15 cellular contexts compared by ENCODE assay signal in genomic region chr4:6854098-6854744, GRCh38. TPM values are rescaled to one million over a fixed set of nuclear protein-coding genes. Genes with fewer than 3 reads are reported as not detected.
DNase-seq lines count a peak whose midpoint lies in the region; ATAC-seq, FAIRE-seq and TF ChIP-seq lines count a peak whose summit lies in the region.
"Had no signal": no experiment of that assay in that cellular context is flagged by ENCODE, and none has a peak within 500 bp of the region (broad histone marks: within the 10 kb centered on the region; RNA-seq: fewer than 3 reads in every experiment).

No MANE protein-coding gene starts in this region.

- DNase-seq in NCI-H510A treated with DMSO at 0.1 percent for 48 hours (lab: John Stamatoyannopoulos, UW) (peak; percentile 26), NCI-H510A (lab: John Stamatoyannopoulos, UW) (no peak), PC-9 (no peak), osteocyte (ENCODE audit: extremely low spot score, unreplicated experiment) (no peak), HuH-7 (ENCODE audit: low spot score) (no peak), D721Med (ENCODE audit: insufficient read length, low spot score) (no peak)
- DNase-seq: Caco-2; effector memory CD8-positive, alpha-beta T cell; GOT3; kidney; MM.1S; thyroid gland had no signal

- H3K9me2 ChIP-seq in PC-9 (ENCODE audit: insufficient read depth), result no peaks in the 10 kb centered on the region

- peaks cover 69% of the 10 kb centered on the region for H3K4me1 ChIP-seq in KMS-11 (ENCODE audit: low read depth, poor library complexity, severe bottlenecking)
- H3K4me1 ChIP-seq in PC-9 (replicated peaks; ENCODE audit: insufficient read depth), result peaks cover 49% of the 10 kb centered on the region
- H3K4me1 ChIP-seq: Caco-2 had no signal

- no peaks in the 10 kb centered on the region for H3K9me3 Mint-ChIP-seq in osteocyte (ENCODE audit: unreplicated experiment)
- H3K9me3 Mint-ChIP-seq: effector memory CD8-positive, alpha-beta T cell had no signal

- H3F3A ChIP-seq in PC-9 (ENCODE audit: insufficient read depth, low read depth), result peaks cover 30% of the 10 kb centered on the region; the same call in 1 of the 2 replicates

- H3K27me3 ChIP-seq in KMS-11 (ENCODE audit: insufficient read depth, low read depth), result no peaks in the 10 kb centered on the region
- H3K27me3 ChIP-seq in PC-9 (ENCODE audit: insufficient read depth, low read depth), result no peaks in the 10 kb centered on the region
- H3K27me3 ChIP-seq: thyroid gland had no signal

- no peak overlapping the region for H2AFZ ChIP-seq in KMS-11 (ENCODE audit: low read depth)
- H2AFZ ChIP-seq in PC-9, result no peak overlapping the region

- no TSS peak for BruUV-seq in PC-9 (replicated peaks; lab: Mats Ljungman, UMichigan)

- no peak for FAIRE-seq in D721Med (lab: Jason Lieb, UNC)
- FAIRE-seq: frontal cortex, kidney had no signal

- TF ChIP-seq CTCF in KMS-11 (conservative IDR thresholded peaks at IDR 0.05; ENCODE audit: low read depth, low read length) (no peak), PC-9 (conservative IDR thresholded peaks at IDR 0.05) (no peak), osteocyte (IDR thresholded peaks at IDR 0.05) (no peak), D721Med (IDR thresholded peaks at IDR 0.05; ENCODE audit: insufficient read depth, missing control alignments) (no peak)

- peak overlapping the region; percentile 5 for H3K27ac Mint-ChIP-seq in osteocyte (ENCODE audit: unreplicated experiment)

- H3K9me3 ChIP-seq in PC-9 (ENCODE audit: insufficient read depth, low read depth), result no peaks in the 10 kb centered on the region
- H3K9me3 ChIP-seq: thyroid gland had no signal

- H3K4me3 ChIP-seq in KMS-11 (IDR thresholded peaks at IDR 0.05; ENCODE audit: insufficient read depth, low read depth, low read length) (no peak overlapping the region), PC-9 (no peak overlapping the region)
- H3K4me3 ChIP-seq: thyroid gland had no signal

- H3K79me2 ChIP-seq in KMS-11 (ENCODE audit: insufficient read depth, low read depth) (peaks cover 10% of the 10 kb centered on the region; the same call in 1 of the 2 replicates), PC-9 (ENCODE audit: low read depth) (peaks cover 36% of the 10 kb centered on the region)

- CTCF ChIA-PET in PC-9 (lab: Charles Lee), result no interaction called here

- no peak overlapping the region for H3K9ac ChIP-seq in KMS-11

- no peaks in the 10 kb centered on the region for H3K36me3 ChIP-seq in KMS-11 (ENCODE audit: insufficient read depth)
- H3K36me3 ChIP-seq in PC-9 (ENCODE audit: low read depth), result peaks cover 14% of the 10 kb centered on the region; the same call in 1 of the 2 replicates

- intact Hi-C loops in PC-9 (cut with micrococcal nuclease; ENCODE audit: unreplicated experiment), result no loop called here

- peaks cover 21% of the 10 kb centered on the region for H3K4me1 Mint-ChIP-seq in osteocyte (ENCODE audit: unreplicated experiment)

- no peak for ATAC-seq in GM19351 (IDR thresholded peaks at IDR 0.05; ENCODE audit: unreplicated experiment)
- ATAC-seq: effector memory CD8-positive, alpha-beta T cell had no signal

- H4K20me1 ChIP-seq in KMS-11 (ENCODE audit: insufficient read depth) (no peaks in the 10 kb centered on the region), PC-9 (ENCODE audit: insufficient read depth) (no peaks in the 10 kb centered on the region)

- H3K27ac ChIP-seq in KMS-11 (peak overlapping the region; percentile 86), PC-9 (peak overlapping the region; percentile 95)
- H3K27ac ChIP-seq: thyroid gland had no signal

- POLR2A ChIA-PET in PC-9 (lab: Charles Lee; ENCODE audit: unreplicated experiment), result no interaction called here

- H3K27me3 Mint-ChIP-seq in osteocyte (ENCODE audit: unreplicated experiment), result no peaks in the 10 kb centered on the region
- H3K27me3 Mint-ChIP-seq: effector memory CD8-positive, alpha-beta T cell had no signal

- peaks cover 24% of the 10 kb centered on the region for H3K36me3 Mint-ChIP-seq in osteocyte (ENCODE audit: unreplicated experiment)

- H3K4me2 ChIP-seq in KMS-11 (peak overlapping the region; percentile 8; the same call in 1 of the 2 replicates), PC-9 (no peak overlapping the region)

- no peak overlapping the region for H3K4me3 Mint-ChIP-seq in osteocyte (ENCODE audit: unreplicated experiment)
- H3K4me3 Mint-ChIP-seq: effector memory CD8-positive, alpha-beta T cell had no signal

RNA-seq across cellular contexts. Expression of gene TBC1D14, which starts 55.4 kb away (rescaled TPM):
- 41.6 and 46.2 TPM in 2 replicates for total RNA-seq in PC-9 (2021)
- total RNA-seq in osteocyte, result 31.0 and 33.2 TPM in 2 replicates
